In the genomic region with DNA sequence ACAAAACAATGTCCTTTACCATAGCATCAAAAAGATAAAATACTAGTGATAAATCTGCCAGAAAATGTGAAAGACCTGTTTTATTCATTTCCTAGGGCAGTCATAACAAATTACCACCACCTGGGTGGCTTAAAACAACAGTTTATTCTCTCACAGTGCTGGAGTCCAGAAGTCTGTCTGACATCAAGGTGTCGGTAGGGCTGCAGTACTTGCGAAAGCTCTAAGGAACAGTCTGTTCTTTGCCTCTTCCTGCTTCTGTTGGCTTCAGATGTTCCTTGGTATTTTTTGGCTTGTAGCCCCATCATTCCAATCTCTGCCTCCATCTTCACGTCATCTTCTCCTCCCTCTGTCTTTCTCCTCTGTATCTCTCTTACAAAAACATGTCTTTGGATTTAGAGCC, we compare ENCODE assay signal across 14 cellular contexts. TPM values are rescaled to one million over a fixed set of nuclear protein-coding genes. Genes with fewer than 3 reads are reported as not detected.
DNase-seq lines count a peak whose midpoint lies in the region; ATAC-seq, FAIRE-seq and TF ChIP-seq lines count a peak whose summit lies in the region.
"Had no signal": no experiment of that assay in that cellular context is flagged by ENCODE, and none has a peak within 500 bp of the region (broad histone marks: within the 10 kb centered on the region; RNA-seq: fewer than 3 reads in every experiment).

No MANE protein-coding gene starts in this region.

- ATAC-seq in GM23338 (no peak), GM18861 (IDR thresholded peaks at IDR 0.05; ENCODE audit: unreplicated experiment) (no peak)
- no peak for ATAC-seq in activated CD8-positive, alpha-beta T cell treated with anti-CD3 and anti-CD28 coated beads, Interleukin-2, amount 10 ng/mL, durations not matched to agents 7 days and 5 days
- no peak for ATAC-seq in activated naive CD4-positive, alpha-beta T cell treated with anti-CD3 and anti-CD28 coated beads, Interleukin-2, amount 50 U/mL, for 72 hours
- ATAC-seq: activated CD4-positive, alpha-beta T cell treated with anti-CD3 and anti-CD28 coated beads for 36 hours had no signal

- H3K4me1 ChIP-seq in GM23338 (ENCODE audit: insufficient read depth) (no peaks in the 10 kb centered on the region; the same call in 1 of the 2 replicates), keratinocyte (ENCODE audit: control insufficient read depth, extremely low read depth, insufficient read depth, low read length) (peaks cover 42% of the 10 kb centered on the region), spleen (peaks cover 0 to 14% (median 7%) of the 10 kb centered on the region in 6 donors)

- H3K79me2 ChIP-seq in GM23338 (replicated peaks; ENCODE audit: insufficient read depth) (no peaks in the 10 kb centered on the region), keratinocyte (ENCODE audit: control insufficient read depth, insufficient read depth, low read length) (no peaks in the 10 kb centered on the region)

- H3K27ac Mint-ChIP-seq in GM23338, result no peak overlapping the region
- no peak overlapping the region for H3K27ac Mint-ChIP-seq in activated CD8-positive, alpha-beta T cell treated with anti-CD3 and anti-CD28 coated beads, Interleukin-2, amount 10 ng/mL, durations not matched to agents 7 days and 5 days
- no peak overlapping the region for H3K27ac Mint-ChIP-seq in activated naive CD4-positive, alpha-beta T cell treated with anti-CD3 and anti-CD28 coated beads, Interleukin-2, amount 50 U/mL, for 72 hours
- H3K27ac Mint-ChIP-seq: activated naive CD8-positive, alpha-beta T cell had no signal

- H4K20me1 ChIP-seq in GM23338 (replicated peaks; ENCODE audit: insufficient read depth) (no peaks in the 10 kb centered on the region), keratinocyte (ENCODE audit: control insufficient read depth, extremely low read depth, insufficient read depth, low read length) (no peaks in the 10 kb centered on the region)

- H3F3A ChIP-seq in GM23338 (replicated peaks; ENCODE audit: low read depth), result no peaks in the 10 kb centered on the region

- H3K4me2 ChIP-seq in GM23338 (no peak overlapping the region), keratinocyte (ENCODE audit: control insufficient read depth, extremely low read depth, insufficient read depth, low read depth, low read length) (peak overlapping the region; percentile 82)

- TF ChIP-seq CTCF in GM23338 (conservative IDR thresholded peaks at IDR 0.05; ENCODE audit: low read depth in 2 of 2), result no peak
- TF ChIP-seq CTCF in keratinocyte (optimal IDR thresholded peaks at IDR 0.05 in 1 of 3, IDR thresholded peaks at IDR 0.05 in 1 of 3, conservative IDR thresholded peaks at IDR 0.05 in 1 of 3; ENCODE audit: extremely low read depth in 1 of 3, insufficient read depth in 2 of 3, low read length in 3 of 3), result no peak
- no peak for TF ChIP-seq CTCF in spleen (IDR thresholded peaks at IDR 0.05 in 8 of 11, conservative IDR thresholded peaks at IDR 0.05 in 3 of 11)

- CTCF ChIA-PET in activated CD8-positive, alpha-beta T cell treated with anti-CD3 and anti-CD28 coated beads, Interleukin-2, amount 10 ng/mL, durations not matched to agents 7 days and 5 days (lab: Charles Lee), result interaction anchor here (1.7 kb wide), 1 partner anchor 30 kb away, joined by 4 read pairs; no protein-coding TSS in a partner anchor

- no peaks in the 10 kb centered on the region for H3K9me1 ChIP-seq in keratinocyte (ENCODE audit: control insufficient read depth, extremely low read depth, insufficient read depth, low read length)

- DNase-seq in GM23338 (ENCODE audit: low spot score), result no peak
- DNase-seq in caudate nucleus (lab: John Stamatoyannopoulos, UW), result no peak
- DNase-seq in keratinocyte (ENCODE audit: low read depth, low spot score), result no peak
- no peak for DNase-seq in spleen
- DNase-seq in activated CD8-positive, alpha-beta T cell treated with anti-CD3 and anti-CD28 coated beads, Interleukin-2, amount 10 ng/mL, durations not matched to agents 7 days and 5 days, result no peak
- DNase-seq in activated naive CD4-positive, alpha-beta T cell treated with anti-CD3 and anti-CD28 coated beads, Interleukin-2, amount 50 U/mL, for 72 hours (ENCODE audit: low spot score in 2 of 2), result no peak
- DNase-seq in 8988T, result no peak
- DNase-seq: activated CD4-positive, alpha-beta T cell treated with anti-CD3 and anti-CD28 coated beads for 36 hours; DND-41; hypothalamus; NCI-H2081; pancreas had no signal

- no peaks in the 10 kb centered on the region for H3K9me2 ChIP-seq in GM23338 (ENCODE audit: insufficient read depth)

- TF ChIP-seq POLR2A in spleen (IDR thresholded peaks at IDR 0.05), result no peak

- POLR2A ChIA-PET in activated CD8-positive, alpha-beta T cell treated with anti-CD3 and anti-CD28 coated beads, Interleukin-2, amount 10 ng/mL, durations not matched to agents 7 days and 5 days (lab: Charles Lee), result no interaction called here

- H3K4me3 Mint-ChIP-seq in GM23338, result no peak overlapping the region
- no peak overlapping the region for H3K4me3 Mint-ChIP-seq in activated CD8-positive, alpha-beta T cell treated with anti-CD3 and anti-CD28 coated beads, Interleukin-2, amount 10 ng/mL, durations not matched to agents 7 days and 5 days
- H3K4me3 Mint-ChIP-seq: activated CD4-positive, alpha-beta T cell treated with anti-CD3 and anti-CD28 coated beads for 36 hours; activated naive CD8-positive, alpha-beta T cell had no signal

- no peak overlapping the region for H3K4me3 ChIP-seq in GM23338
- H3K4me3 ChIP-seq in keratinocyte (ENCODE audit: control insufficient read depth in 2 of 3, extremely low read depth in 1 of 3, insufficient read depth in 2 of 3, low read depth in 1 of 3, low read length in 3 of 3), result peak overlapping the region in 2 of 3 experiments; percentile 27 to 35
- no peak overlapping the region for H3K4me3 ChIP-seq in spleen
- H3K4me3 ChIP-seq: pancreas had no signal

- peaks cover 5% of the 10 kb centered on the region for H3K9me3 Mint-ChIP-seq in GM23338
- no peaks in the 10 kb centered on the region for H3K9me3 Mint-ChIP-seq in activated CD8-positive, alpha-beta T cell treated with anti-CD3 and anti-CD28 coated beads, Interleukin-2, amount 10 ng/mL, durations not matched to agents 7 days and 5 days (ENCODE audit: insufficient read depth)
- peaks cover 0 to 5% of the 10 kb centered on the region in 2 donors for H3K9me3 Mint-ChIP-seq in activated naive CD4-positive, alpha-beta T cell treated with anti-CD3 and anti-CD28 coated beads, Interleukin-2, amount 50 U/mL, for 72 hours

- peak overlapping the region; percentile 33 for H3K9ac ChIP-seq in keratinocyte (ENCODE audit: control insufficient read depth, extremely low read depth, insufficient read depth, low read length)

- intact Hi-C loops in spleen (cut with DNase I; ENCODE audit: low total_unique reads), result no loop called here

- H3K36me3 Mint-ChIP-seq in GM23338 (ENCODE audit: low read depth), result no peaks in the 10 kb centered on the region; the same call in 2 of the 3 replicates
- no peaks in the 10 kb centered on the region for H3K36me3 Mint-ChIP-seq in activated CD8-positive, alpha-beta T cell treated with anti-CD3 and anti-CD28 coated beads, Interleukin-2, amount 10 ng/mL, durations not matched to agents 7 days and 5 days (ENCODE audit: low read depth)
- no peaks in the 10 kb centered on the region for H3K36me3 Mint-ChIP-seq in activated naive CD4-positive, alpha-beta T cell treated with anti-CD3 and anti-CD28 coated beads, Interleukin-2, amount 50 U/mL, for 72 hours
- H3K36me3 Mint-ChIP-seq: activated naive CD8-positive, alpha-beta T cell had no signal

- FAIRE-seq in keratinocyte (lab: Jason Lieb, UNC), result peak; percentile 90
- FAIRE-seq: pancreas had no signal

- H3K36me3 ChIP-seq in GM23338 (ENCODE audit: insufficient read depth) (no peaks in the 10 kb centered on the region), keratinocyte (ENCODE audit: control insufficient read depth in 2 of 2, extremely low read depth in 1 of 2, insufficient read depth in 2 of 2, low read length in 2 of 2) (no peaks in the 10 kb centered on the region), spleen (no peaks in the 10 kb centered on the region)
- H3K36me3 ChIP-seq: pancreas had no signal

- H3K27me3 Mint-ChIP-seq in GM23338 (ENCODE audit: insufficient read depth, low read depth, poor library complexity), result no peaks in the 10 kb centered on the region
- peaks cover 4% of the 10 kb centered on the region for H3K27me3 Mint-ChIP-seq in activated CD8-positive, alpha-beta T cell treated with anti-CD3 and anti-CD28 coated beads, Interleukin-2, amount 10 ng/mL, durations not matched to agents 7 days and 5 days (ENCODE audit: low read depth)
- H3K27me3 Mint-ChIP-seq: activated naive CD8-positive, alpha-beta T cell had no signal

- dilution Hi-C loops in keratinocyte (cut with MboI; ENCODE audit: extremely low pct_ligation_motif_present, low sequenced_read_pairs), result no loop called here

- H2AFZ ChIP-seq in GM23338 (0 out of 2 replicates have a peak overlapping the region, but pooled peaks have one; percentile 16), keratinocyte (ENCODE audit: control insufficient read depth, low read length) (peak overlapping the region; percentile 86)

- 37 to 63% (median 53%) methylated on average over 3 of the region's 3 CpGs for WGBS in spleen, 5 donors

- H3K27ac ChIP-seq in GM23338 (ENCODE audit: low read depth), result no peak overlapping the region
- H3K27ac ChIP-seq in caudate nucleus (ENCODE audit: low read depth, low read length), result peak overlapping the region; percentile 52
- H3K27ac ChIP-seq in keratinocyte (ENCODE audit: control insufficient read depth, insufficient read depth, low read length), result peak overlapping the region; percentile 31
- peak overlapping the region in 5 of 8 donors; percentile 21 to 69 (median 45) for H3K27ac ChIP-seq in spleen
- H3K27ac ChIP-seq: pancreas had no signal

- H3K9me3 ChIP-seq in keratinocyte (ENCODE audit: control insufficient read depth, low read depth, low read length), result peaks cover 3% of the 10 kb centered on the region
- H3K9me3 ChIP-seq in spleen, result peaks cover 0 to 5% (median 0%) of the 10 kb centered on the region in 8 donors
- H3K9me3 ChIP-seq: pancreas had no signal

- no peaks in the 10 kb centered on the region for H3K27me3 ChIP-seq in GM23338 (ENCODE audit: insufficient read depth)
- H3K27me3 ChIP-seq in keratinocyte (ENCODE audit: control insufficient read depth, extremely low read depth, insufficient read depth, low read length), result no peaks in the 10 kb centered on the region
- H3K27me3 ChIP-seq in spleen (replicated peaks in 1 of 7), result no peaks in the 10 kb centered on the region
- H3K27me3 ChIP-seq: pancreas had no signal

- peaks cover 8% of the 10 kb centered on the region for H3K4me1 Mint-ChIP-seq in GM23338
- H3K4me1 Mint-ChIP-seq in activated CD8-positive, alpha-beta T cell treated with anti-CD3 and anti-CD28 coated beads, Interleukin-2, amount 10 ng/mL, durations not matched to agents 7 days and 5 days (ENCODE audit: low read depth), result no peaks in the 10 kb centered on the region
- H3K4me1 Mint-ChIP-seq: activated CD4-positive, alpha-beta T cell treated with anti-CD3 and anti-CD28 coated beads for 36 hours had no signal

RNA-seq across cellular contexts. Expression of a gene that starts 51.0 kb away (rescaled TPM):
- total RNA-seq in GM23338 (2014; rRNA removed; shearing (Covaris generic)), result 10.0 and 10.6 TPM in 2 replicates
- polyA plus RNA-seq in GM23338 (2016; fragmentation: Nextera tagmentation; extraction: Ambion mirVana), result 3.8 and 4.3 TPM in 2 replicates
- polyA plus RNA-seq in keratinocyte, result 4.4 to 8.2 TPM (median 7.5 TPM) in 3 replicates
- polyA plus RNA-seq in keratinocyte (2011; ENCODE audit: low read depth), result 3.0 TPM
- polyA plus RNA-seq in keratinocyte (2011; cell fraction: cytosol; rRNA removed), result 2.1 and 3.2 TPM in 2 replicates
- 23.1 and 25.3 TPM in 2 replicates for polyA plus RNA-seq in keratinocyte (2011; cell fraction: nucleus; rRNA removed)
- polyA plus RNA-seq in keratinocyte (2012; ENCODE audit: low replicate concordance), result 2.8 and 3.3 TPM in 2 replicates
- 2.9 to 12.6 TPM (median 7.7 TPM) in 3 replicates for polyA minus RNA-seq in keratinocyte
- polyA minus RNA-seq in keratinocyte (2011; cell fraction: cytosol; rRNA and poly(A)+ RNA removed), result 4.4 TPM
- 13.3 and 21.6 TPM in 2 replicates for polyA minus RNA-seq in keratinocyte (2011; cell fraction: nucleus; rRNA and poly(A)+ RNA removed)
- 10 to 100 TPM in 1 of 7 donors, 1 to 10 TPM in 6; 3.8 to 10.5 (median 6.2) TPM for total RNA-seq in spleen
- polyA plus RNA-seq in spleen, result 1 to 10 TPM; 1.9 to 2.4 (median 2.2) TPM
- total RNA-seq in activated CD8-positive, alpha-beta T cell treated with anti-CD3 and anti-CD28 coated beads, Interleukin-2, amount 10 ng/mL, durations not matched to agents 7 days and 5 days, result 1 to 10 TPM; 5.5 to 5.7 TPM
- 1 to 10 TPM; 4.2 to 7.4 TPM for total RNA-seq in activated naive CD4-positive, alpha-beta T cell treated with anti-CD3 and anti-CD28 coated beads, Interleukin-2, amount 50 U/mL, for 72 hours

Comparison
In these comparisons a context has a peak if more than half of its experiments do, and no peak if none do; other contexts are left out.
1. H3K4me3 ChIP-seq: peak in keratinocyte (2 of 3); none in GM23338 (single experiment) and spleen (0 of 8).